22 cellular contexts compared by ENCODE assay signal in genomic region chrX:81110286-81110685, GRCh38.
"Had no signal": no experiment of that assay in that cellular context is flagged by ENCODE, and none has a peak within 500 bp of the region (broad histone marks: within the 10 kb centered on the region; RNA-seq: fewer than 3 reads in every experiment).

No MANE protein-coding gene starts in this region.

- H3K27ac ChIP-seq: coronary artery, dorsolateral prefrontal cortex, esophagus muscularis mucosa, foreskin keratinocyte, gastroesophageal sphincter, heart left ventricle, left lung, lower lobe of right lung had no signal

- H3K4me3 Mint-ChIP-seq: mesothelial cell of epicardium; naive B cell; naive thymus-derived CD8-positive, alpha-beta T cell had no signal

- FAIRE-seq: endothelial cell of umbilical vein, frontal cortex, keratinocyte had no signal

- H3K27ac Mint-ChIP-seq: mesothelial cell of epicardium; naive thymus-derived CD8-positive, alpha-beta T cell had no signal

- H3K9me3 ChIP-seq: esophagus muscularis mucosa, gastroesophageal sphincter, heart left ventricle, left lung, lower lobe of right lung, mucosa of descending colon had no signal

- H3K27me3 ChIP-seq: esophagus muscularis mucosa, foreskin keratinocyte, gastroesophageal sphincter, heart left ventricle, left lung had no signal

- H3K4me3 ChIP-seq: coronary artery, dorsolateral prefrontal cortex, esophagus muscularis mucosa, gastroesophageal sphincter, heart left ventricle, left lung, lower lobe of right lung, mucosa of descending colon had no signal

- ATAC-seq: foreskin keratinocyte; gastroesophageal sphincter; heart left ventricle; left cardiac atrium; left lung; left ventricle myocardium superior; lower lobe of right lung; mucosa of descending colon; naive thymus-derived CD8-positive, alpha-beta T cell had no signal

- DNase-seq: dermis blood vessel endothelial cell; dorsolateral prefrontal cortex; effector CD4-positive, alpha-beta T cell; effector memory CD4-positive, alpha-beta T cell; foreskin keratinocyte; heart left ventricle; hippocampal formation; left cardiac atrium; left lung; left ventricle myocardium superior; lower lobe of right lung; mesenchymal stem cell; mucosa of descending colon; naive B cell; naive thymus-derived CD8-positive, alpha-beta T cell had no signal

- H3K36me3 ChIP-seq: esophagus muscularis mucosa, gastroesophageal sphincter, heart left ventricle, left lung, lower lobe of right lung had no signal

- H3K4me1 ChIP-seq: esophagus muscularis mucosa, foreskin keratinocyte, gastroesophageal sphincter, heart left ventricle, left lung, lower lobe of right lung had no signal

- H3K4me1 Mint-ChIP-seq: mesothelial cell of epicardium; naive B cell; naive thymus-derived CD8-positive, alpha-beta T cell had no signal
